In genomic region chr22:38069372-38070249, GRCh38 we compare ENCODE assay signal across 8 cellular contexts.
DNase-seq lines count a peak whose midpoint lies in the region; FAIRE-seq and TF ChIP-seq lines count a peak whose summit lies in the region.

No MANE protein-coding gene starts in this region.

- CTCF ChIA-PET in RWPE1 (lab: Yijun Ruan, JAX), result interaction anchor here (0.7 to 1.1 kb wide), 3 partner anchors 14 to 266 kb away, joined by 3 to 4 read pairs (median 4); no protein-coding TSS in a partner anchor

- no peak for FAIRE-seq in RCC 7860 (lab: Jason Lieb, UNC)

- peaks cover 25% of the 10 kb centered on the region for H3K36me3 ChIP-seq in GM06990 (ENCODE audit: control insufficient read depth, insufficient read depth, low read length)

- peak overlapping the region; percentile 23 for H3K27ac ChIP-seq in RWPE1

- no peak for DNase-seq in GM06990 (ENCODE audit: extremely low read depth, insufficient read length)
- no peak for DNase-seq in RWPE1 (ENCODE audit: low spot score)
- peak; percentile 89 for DNase-seq in globus pallidus (ENCODE audit: low spot score)
- peak; percentile 65 for DNase-seq in retina
- no peak for DNase-seq in RCC 7860 (ENCODE audit: low spot score)
- DNase-seq in NCI-H2107 treated with DMSO at 0.1 percent for 48 hours (lab: John Stamatoyannopoulos, UW; ENCODE audit: unreplicated experiment), result no peak
- no peak for DNase-seq in central memory CD4-positive, alpha-beta T cell
- no peak for DNase-seq in activated CD8-positive, alpha-beta memory T cell treated with anti-CD3 and anti-CD28 coated beads, Interleukin-2, amount 50 U/mL, for 4 hours

- H3K4me3 ChIP-seq in GM06990 (replicated peaks; ENCODE audit: low read depth, low read length), result no peak overlapping the region

- no peaks in the 10 kb centered on the region for H3K27me3 ChIP-seq in GM06990 (replicated peaks; ENCODE audit: control insufficient read depth, insufficient read depth, low read length)

- POLR2A ChIA-PET in RWPE1 (lab: Yijun Ruan, JAX; ENCODE audit: low non-redundant PET), result no interaction called here

- TF ChIP-seq CTCF in GM06990 (IDR thresholded peaks at IDR 0.05; ENCODE audit: insufficient read depth, low read length, poor library complexity, severe bottlenecking) (peak; percentile 47), RWPE1 (conservative IDR thresholded peaks at IDR 0.05; ENCODE audit: low read depth) (peak; percentile 50)

Comparison
In these comparisons a context has a peak if more than half of its experiments do, and no peak if none do; other contexts are left out.
1. DNase-seq: peak in globus pallidus (single experiment) and retina (single experiment); none in GM06990 (single experiment), RWPE1 (single experiment), RCC 7860 (single experiment), NCI-H2107 treated with DMSO at 0.1 percent for 48 hours (single experiment), central memory CD4-positive, alpha-beta T cell (single experiment) and activated CD8-positive, alpha-beta memory T cell treated with anti-CD3 and anti-CD28 coated beads, Interleukin-2, amount 50 U/mL, for 4 hours (single experiment).